ENCODE assay signal across 8 cellular contexts in genomic region chr10:99430451-99431189, GRCh38. TPM values are rescaled to one million over a fixed set of nuclear protein-coding genes. Genes with fewer than 3 reads are reported as not detected.
DNase-seq lines count a peak whose midpoint lies in the region; ATAC-seq and TF ChIP-seq lines count a peak whose summit lies in the region.

Gene GOT1 (minus strand): TSS chr10:99430624. CDS start chr10:99430565, 59 bp downstream.

- H3K27ac ChIP-seq in WERI-Rb-1: peak within 1 kb of the TSS; percentile 82
- peak within 1 kb of the TSS; percentile 84 for H3K27ac ChIP-seq in mammary epithelial cell (ENCODE audit: insufficient read depth, low read depth, low read length)
- peak within 1 kb of the TSS; percentile 97 for H3K27ac ChIP-seq in skeletal muscle tissue (ENCODE audit: low read depth, low read length)

- peak within 1 kb of the TSS; percentile 80 for H3K4me2 ChIP-seq in mammary epithelial cell (ENCODE audit: insufficient read depth, low read depth, low read length)

- no TSS peak for BruUV-seq in mammary epithelial cell (replicated peaks; lab: Mats Ljungman, UMichigan)

- peak within 1 kb of the TSS; percentile 89 for H3K4me3 ChIP-seq in WERI-Rb-1 (ENCODE audit: low read depth, low read length)
- H3K4me3 ChIP-seq in mammary epithelial cell (replicated peaks in 1 of 3; ENCODE audit: insufficient read depth in 1 of 3, low read depth in 2 of 3, low read length in 3 of 3): peak within 1 kb of the TSS; percentile 82 to 97 (median 90)
- peak within 1 kb of the TSS; percentile 96 for H3K4me3 ChIP-seq in iPS-18c (ENCODE audit: insufficient read depth, low read depth, low read length)
- peak within 1 kb of the TSS; percentile 93 to 99 (median 98) for H3K4me3 ChIP-seq in skeletal muscle tissue (ENCODE audit: low read length in 3 of 3)

- no peaks in the 10 kb centered on the region for H4K20me1 ChIP-seq in mammary epithelial cell (ENCODE audit: insufficient read depth, low read length)

- CTCF ChIA-PET in mammary epithelial cell (lab: Charles Lee; ENCODE audit: low non-redundant PET): interaction anchor here (1.0 kb wide), 1 partner anchor 37 kb away, joined by 9 read pairs; no protein-coding TSS in a partner anchor

- intact Hi-C loops in mammary epithelial cell (cut with micrococcal nuclease): loop anchor here (2.0 to 5.0 kb wide), 3 partner anchors 138 to 282 kb away; partner anchors contain the start of gene SLC25A28

- peak within 1 kb of the TSS; percentile 93 for H2AFZ ChIP-seq in mammary epithelial cell (ENCODE audit: low read depth, low read length)

- ATAC-seq in GM18873 (IDR thresholded peaks at IDR 0.05; ENCODE audit: low FRiP score, unreplicated experiment): peak; percentile 98
- ATAC-seq in HG03139 (IDR thresholded peaks at IDR 0.05; ENCODE audit: unreplicated experiment): peak; percentile 93

- in situ Hi-C loops in ACHN (cut with HindIII; ENCODE audit: low pct_ligation_motif_present, low pct_unique_long_range_greater_than_20kb, low sequenced_read_pairs): loop anchor here (25.0 kb wide), 1 partner anchor 182 kb away; the partner anchor contains the start of gene SLC25A28
- in situ Hi-C loops in mammary epithelial cell (cut with MboI; ENCODE audit: low sequenced_read_pairs in 2 of 2): loop anchor here (10.0 to 25.0 kb wide), 2 partner anchors 184 to 282 kb away; no protein-coding TSS in a partner anchor

- WGBS in mammary epithelial cell (ENCODE audit: low coverage, missing lambda C conversion rate): 2% methylated on average over 34 of the region's 59 CpGs

- H3K9ac ChIP-seq in mammary epithelial cell (ENCODE audit: insufficient read depth, low read length): peak within 1 kb of the TSS; percentile 87
- H3K9ac ChIP-seq in skeletal muscle tissue (ENCODE audit: low read depth in 1 of 3, low read length in 3 of 3): peak within 1 kb of the TSS; percentile 94 to 97 (median 94)

- DNase-seq in ACHN (peak; percentile 100), NCI-H2227 (lab: John Stamatoyannopoulos, UW; ENCODE audit: unreplicated experiment) (peak; percentile 97), WERI-Rb-1 (peak; percentile 96), mammary epithelial cell (peak; percentile 100)

- H3K4me1 ChIP-seq in mammary epithelial cell (ENCODE audit: insufficient read depth, low read length) (peaks cover 10% of the 10 kb centered on the region), skeletal muscle tissue (ENCODE audit: control insufficient read depth in 3 of 3, insufficient read depth in 3 of 3, low read length in 3 of 3) (peaks cover 37 to 60% (median 51%) of the 10 kb centered on the region in 3 donors)

- dilution Hi-C loops in mammary epithelial cell (cut with HindIII; ENCODE audit: low sequenced_read_pairs): loop anchor here (5.0 to 10.0 kb wide), 2 partner anchors 33 to 174 kb away; no protein-coding TSS in a partner anchor

- TF ChIP-seq CTCF in WERI-Rb-1 (IDR thresholded peaks at IDR 0.05; ENCODE audit: low read depth, low read length) (no peak), mammary epithelial cell (conservative IDR thresholded peaks at IDR 0.05 in 1 of 2, IDR thresholded peaks at IDR 0.05 in 1 of 2; ENCODE audit: extremely low read depth in 1 of 2, insufficient read depth in 1 of 2, low read depth in 1 of 2, low read length in 2 of 2) (no peak)

- H3K9me3 ChIP-seq in WERI-Rb-1 (ENCODE audit: severe bottlenecking) (no peaks in the 10 kb centered on the region), mammary epithelial cell (replicated peaks; ENCODE audit: insufficient read depth, low read length) (no peaks in the 10 kb centered on the region), iPS-18c (ENCODE audit: control insufficient read depth, insufficient read depth, low read length) (no peaks in the 10 kb centered on the region), skeletal muscle tissue (ENCODE audit: control insufficient read depth in 3 of 3, low read length in 3 of 3) (no peaks in the 10 kb centered on the region)

- peaks cover 63% of the 10 kb centered on the region for H3K79me2 ChIP-seq in mammary epithelial cell (ENCODE audit: insufficient read depth, low read length)

- peaks cover 2% of the 10 kb centered on the region for H3K36me3 ChIP-seq in WERI-Rb-1
- H3K36me3 ChIP-seq in mammary epithelial cell (ENCODE audit: insufficient read depth, low read length): peaks cover 2% of the 10 kb centered on the region
- peaks cover 2 to 13% (median 3%) of the 10 kb centered on the region in 3 donors for H3K36me3 ChIP-seq in skeletal muscle tissue (ENCODE audit: control insufficient read depth in 3 of 3, insufficient read depth in 3 of 3, low read length in 3 of 3)

- H3K27me3 ChIP-seq in WERI-Rb-1 (ENCODE audit: insufficient read depth, low read depth, severe bottlenecking) (no peaks in the 10 kb centered on the region), mammary epithelial cell (ENCODE audit: insufficient read depth, low read length) (no peaks in the 10 kb centered on the region), skeletal muscle tissue (ENCODE audit: control insufficient read depth in 3 of 3, insufficient read depth in 3 of 3, low read length in 3 of 3) (no peaks in the 10 kb centered on the region)

RNA-seq across cellular contexts. Expression of gene GOT1, which starts in this region (rescaled TPM):
- total RNA-seq in mammary epithelial cell: 10 to 100 TPM; 70.0 to 75.5 TPM
- polyA plus RNA-seq in mammary epithelial cell: 49.0 TPM
- polyA minus RNA-seq in mammary epithelial cell: 64.4 TPM
- total RNA-seq in skeletal muscle tissue: 27.1 TPM

Comparison
In these comparisons a context has a peak if more than half of its experiments do, and no peak if none do; other contexts are left out.
1. Peak in every context shown above with its lines: DNase-seq, ATAC-seq, H3K4me3 ChIP-seq and H3K27ac ChIP-seq.